24 cellular contexts compared by ENCODE assay signal in genomic region chr6:28812778-28813569, GRCh38.
DNase-seq lines count a peak whose midpoint lies in the region; ATAC-seq lines count a peak whose summit lies in the region.
"Had no signal": no experiment of that assay in that cellular context is flagged by ENCODE, and none has a peak within 500 bp of the region (broad histone marks: within the 10 kb centered on the region; RNA-seq: fewer than 3 reads in every experiment).

No MANE protein-coding gene starts in this region.

- no peak overlapping the region for H2BK120ac ChIP-seq in mesendoderm (ENCODE audit: low read depth, low read length)

- H3K4me2 ChIP-seq in mesendoderm (ENCODE audit: low read length) = no peak overlapping the region

- H3K4me3 Mint-ChIP-seq in stimulated activated naive CD8-positive, alpha-beta T cell treated with anti-CD3 and anti-CD28 coated beads, Interleukin-15, Interleukin-2, amounts not matched to agents 100 ng/mL and 50 ng/mL, for 24 hours = peak overlapping the region; percentile 27
- no peak overlapping the region for H3K4me3 Mint-ChIP-seq in activated T-helper 1 cell treated with anti-CD3 and anti-CD28 coated beads, Interleukin-12 subunit alpha, Interleukin-12 subunit beta, Interleukin-2, Interleukin-4 antibody, amounts not matched to agents 30 ng/mL and 10 ng/mL and 1 ng/mL, durations not matched to agents 14 hours and 24 hours and 36 hours
- H3K4me3 Mint-ChIP-seq: activated T-cell treated with anti-CD3 and anti-CD28 coated beads, Interleukin-2, amount 50 U/mL, for 4 hours had no signal

- peaks cover 28% of the 10 kb centered on the region for H3K9me3 Mint-ChIP-seq in stimulated activated naive CD8-positive, alpha-beta T cell treated with anti-CD3 and anti-CD28 coated beads, Interleukin-15, Interleukin-2, amounts not matched to agents 100 ng/mL and 50 ng/mL, for 24 hours
- peaks cover 8% of the 10 kb centered on the region for H3K9me3 Mint-ChIP-seq in activated T-helper 1 cell treated with anti-CD3 and anti-CD28 coated beads, Interleukin-12 subunit alpha, Interleukin-12 subunit beta, Interleukin-2, Interleukin-4 antibody, amounts not matched to agents 30 ng/mL and 10 ng/mL and 1 ng/mL, durations not matched to agents 14 hours and 24 hours and 36 hours
- H3K9me3 Mint-ChIP-seq: mesothelial cell of epicardium had no signal

- peaks cover 25% of the 10 kb centered on the region for H3K4me1 Mint-ChIP-seq in stimulated activated naive CD8-positive, alpha-beta T cell treated with anti-CD3 and anti-CD28 coated beads, Interleukin-15, Interleukin-2, amounts not matched to agents 100 ng/mL and 50 ng/mL, for 24 hours (ENCODE audit: low read depth)
- peaks cover 15% of the 10 kb centered on the region for H3K4me1 Mint-ChIP-seq in activated T-helper 1 cell treated with anti-CD3 and anti-CD28 coated beads, Interleukin-12 subunit alpha, Interleukin-12 subunit beta, Interleukin-2, Interleukin-4 antibody, amounts not matched to agents 30 ng/mL and 10 ng/mL and 1 ng/mL, durations not matched to agents 14 hours and 24 hours and 36 hours (ENCODE audit: low read depth)

- H3K27me3 ChIP-seq in iPS-20b (ENCODE audit: insufficient read depth, low read length) (peaks cover 100% of the 10 kb centered on the region), mesendoderm (ENCODE audit: insufficient read depth, low read length, poor library complexity) (peaks cover 57% of the 10 kb centered on the region)

- no peak overlapping the region for H3K56ac ChIP-seq in mesendoderm (ENCODE audit: low read length)

- intact Hi-C loops in activated T-helper 1 cell treated with anti-CD3 and anti-CD28 coated beads, Interleukin-12 subunit alpha, Interleukin-12 subunit beta, Interleukin-2, Interleukin-4 antibody, amounts not matched to agents 30 ng/mL and 10 ng/mL and 1 ng/mL, durations not matched to agents 14 hours and 24 hours and 36 hours (cut with micrococcal nuclease) = loop anchor here (2.0 to 10.0 kb wide), 7 partner anchors 78 to 1516 kb away; no protein-coding TSS in a partner anchor
- intact Hi-C loops in head of caudate nucleus (cut with DNase I) = no loop called here

- H3K27me3 Mint-ChIP-seq in stimulated activated naive CD8-positive, alpha-beta T cell treated with anti-CD3 and anti-CD28 coated beads, Interleukin-15, Interleukin-2, amounts not matched to agents 100 ng/mL and 50 ng/mL, for 24 hours = peaks cover 96% of the 10 kb centered on the region
- H3K27me3 Mint-ChIP-seq in activated T-helper 1 cell treated with anti-CD3 and anti-CD28 coated beads, Interleukin-12 subunit alpha, Interleukin-12 subunit beta, Interleukin-2, Interleukin-4 antibody, amounts not matched to agents 30 ng/mL and 10 ng/mL and 1 ng/mL, durations not matched to agents 14 hours and 24 hours and 36 hours (ENCODE audit: insufficient read depth) = peaks cover 97% of the 10 kb centered on the region

- H3K4me1 ChIP-seq in iPS-20b (ENCODE audit: insufficient read depth, low read length) (peaks cover 16% of the 10 kb centered on the region), mesendoderm (ENCODE audit: control insufficient read depth, low read depth, low read length) (peaks cover 3% of the 10 kb centered on the region)
- H3K4me1 ChIP-seq: parathyroid adenoma had no signal

- H3K27ac Mint-ChIP-seq in stimulated activated naive CD8-positive, alpha-beta T cell treated with anti-CD3 and anti-CD28 coated beads, Interleukin-15, Interleukin-2, amounts not matched to agents 100 ng/mL and 50 ng/mL, for 24 hours = peak overlapping the region; percentile 3
- peak overlapping the region; percentile 15 for H3K27ac Mint-ChIP-seq in activated T-helper 1 cell treated with anti-CD3 and anti-CD28 coated beads, Interleukin-12 subunit alpha, Interleukin-12 subunit beta, Interleukin-2, Interleukin-4 antibody, amounts not matched to agents 30 ng/mL and 10 ng/mL and 1 ng/mL, durations not matched to agents 14 hours and 24 hours and 36 hours
- H3K27ac Mint-ChIP-seq: activated naive CD4-positive, alpha-beta T cell treated with anti-CD3 and anti-CD28 coated beads for 36 hours; mesothelial cell of epicardium; natural killer cell had no signal

- peak overlapping the region; percentile 27; the same call in 1 of the 2 replicates for H3K4me3 ChIP-seq in iPS-20b (ENCODE audit: low read length)
- H3K4me3 ChIP-seq in mesendoderm (ENCODE audit: low read length) = no peak overlapping the region

- no peak overlapping the region for H3K18ac ChIP-seq in mesendoderm (ENCODE audit: low read length)

- no peaks in the 10 kb centered on the region for H3K9me3 ChIP-seq in iPS-20b (ENCODE audit: insufficient read depth, low read depth, low read length)

- no peak overlapping the region for H3K27ac ChIP-seq in iPS-20b (ENCODE audit: low read length)
- no peak overlapping the region for H3K27ac ChIP-seq in mesendoderm (ENCODE audit: low read depth, low read length)
- H3K27ac ChIP-seq: parathyroid adenoma had no signal

- no peak overlapping the region for H4K5ac ChIP-seq in mesendoderm (ENCODE audit: low read length)

- H3K79me2 ChIP-seq in mesendoderm (ENCODE audit: control insufficient read depth, insufficient read depth, low read length) = no peaks in the 10 kb centered on the region
- H3K79me2 ChIP-seq: parathyroid adenoma had no signal

- no peak overlapping the region for H2BK5ac ChIP-seq in mesendoderm (ENCODE audit: low read length)

- H3K36me3 Mint-ChIP-seq in stimulated activated naive CD8-positive, alpha-beta T cell treated with anti-CD3 and anti-CD28 coated beads, Interleukin-15, Interleukin-2, amounts not matched to agents 100 ng/mL and 50 ng/mL, for 24 hours (ENCODE audit: low read depth) = peaks cover 18% of the 10 kb centered on the region
- H3K36me3 Mint-ChIP-seq in activated T-helper 1 cell treated with anti-CD3 and anti-CD28 coated beads, Interleukin-12 subunit alpha, Interleukin-12 subunit beta, Interleukin-2, Interleukin-4 antibody, amounts not matched to agents 30 ng/mL and 10 ng/mL and 1 ng/mL, durations not matched to agents 14 hours and 24 hours and 36 hours (ENCODE audit: low read depth) = peaks cover 2% of the 10 kb centered on the region

- H2AK5ac ChIP-seq in mesendoderm (ENCODE audit: low read length) = no peak overlapping the region

- H2BK15ac ChIP-seq in mesendoderm (replicated peaks; ENCODE audit: low read depth) = no peak overlapping the region

- no peak overlapping the region for H3K4ac ChIP-seq in mesendoderm (ENCODE audit: low read depth, low read length)

- no peak overlapping the region for H4K8ac ChIP-seq in mesendoderm (ENCODE audit: low read depth, low read length)

- WGBS in mesendoderm (ENCODE audit: extremely low coverage, insufficient coverage, low lambda C conversion rate) = no CpG with 5 or more reads among the region's 29 CpGs

- H3K36me3 ChIP-seq in iPS-20b (ENCODE audit: insufficient read depth, low read depth, low read length) = no peaks in the 10 kb centered on the region
- no peaks in the 10 kb centered on the region for H3K36me3 ChIP-seq in mesendoderm (ENCODE audit: control insufficient read depth, insufficient read depth, low read length)

- H3K79me1 ChIP-seq in mesendoderm (ENCODE audit: low read length) = no peaks in the 10 kb centered on the region

- no peak for DNase-seq in stimulated activated naive CD8-positive, alpha-beta T cell treated with anti-CD3 and anti-CD28 coated beads, Interleukin-15, Interleukin-2, amounts not matched to agents 100 U/mL and 50 U/mL, for 24 hours
- DNase-seq in activated T-helper 1 cell treated with anti-CD3 and anti-CD28 coated beads, Interleukin-12 subunit alpha, Interleukin-12 subunit beta, Interleukin-2, Interleukin-4 antibody, amounts not matched to agents 30 ng/mL and 10 ng/mL and 1 ng/mL, durations not matched to agents 14 hours and 24 hours and 36 hours (ENCODE audit: low spot score) = no peak
- DNase-seq in NCI-H187 treated with DMSO at 0.1 percent for 48 hours (lab: John Stamatoyannopoulos, UW) (no peak), cerebellar nuclear complex (lab: John Stamatoyannopoulos, UW) (no peak), head of caudate nucleus (no peak), mesendoderm (no peak)
- DNase-seq: activated CD4-positive, alpha-beta T cell treated with anti-CD3 and anti-CD28 coated beads for 1 hour; activated naive CD4-positive, alpha-beta T cell treated with anti-CD3 and anti-CD28 coated beads for 36 hours; activated T-cell treated with anti-CD3 and anti-CD28 coated beads, Interleukin-2, amount 50 U/mL, for 4 hours; aorta; C1 segment of cervical spinal cord; caudate nucleus; natural killer cell; NCI-H1105 treated with DMSO at 0.1 percent for 48 hours; NCI-H2081 treated with DMSO at 0.1 percent for 48 hours; OCI-M1; right cardiac atrium; stimulated activated CD4-positive, alpha-beta T cell treated with anti-CD3 and anti-CD28 coated beads, Interleukin-12 subunit alpha, Interleukin-12 subunit beta, amount 100 ng/mL, for 4 hours; stimulated activated CD4-positive, alpha-beta T cell treated with anti-CD3 and anti-CD28 coated beads, Interleukin-4, amount 100 ng/mL, for 24 hours had no signal

- ATAC-seq in stimulated activated naive CD8-positive, alpha-beta T cell treated with anti-CD3 and anti-CD28 coated beads, Interleukin-15, Interleukin-2, amounts not matched to agents 100 U/mL and 50 U/mL, for 24 hours = no peak
- ATAC-seq: activated T-cell treated with anti-CD3 and anti-CD28 coated beads, Interleukin-2, amount 50 U/mL, for 4 hours; left lobe of liver; natural killer cell; right cardiac atrium had no signal

- H3K23ac ChIP-seq in mesendoderm (ENCODE audit: low read length) = no peak overlapping the region

- H3K9ac ChIP-seq in iPS-20b (ENCODE audit: low read depth, low read length) (no peak overlapping the region), mesendoderm (ENCODE audit: low read length) (no peak overlapping the region)
- H3K9ac ChIP-seq: parathyroid adenoma had no signal
